ENCODE assay signal across 9 cellular contexts in the genomic region with DNA sequence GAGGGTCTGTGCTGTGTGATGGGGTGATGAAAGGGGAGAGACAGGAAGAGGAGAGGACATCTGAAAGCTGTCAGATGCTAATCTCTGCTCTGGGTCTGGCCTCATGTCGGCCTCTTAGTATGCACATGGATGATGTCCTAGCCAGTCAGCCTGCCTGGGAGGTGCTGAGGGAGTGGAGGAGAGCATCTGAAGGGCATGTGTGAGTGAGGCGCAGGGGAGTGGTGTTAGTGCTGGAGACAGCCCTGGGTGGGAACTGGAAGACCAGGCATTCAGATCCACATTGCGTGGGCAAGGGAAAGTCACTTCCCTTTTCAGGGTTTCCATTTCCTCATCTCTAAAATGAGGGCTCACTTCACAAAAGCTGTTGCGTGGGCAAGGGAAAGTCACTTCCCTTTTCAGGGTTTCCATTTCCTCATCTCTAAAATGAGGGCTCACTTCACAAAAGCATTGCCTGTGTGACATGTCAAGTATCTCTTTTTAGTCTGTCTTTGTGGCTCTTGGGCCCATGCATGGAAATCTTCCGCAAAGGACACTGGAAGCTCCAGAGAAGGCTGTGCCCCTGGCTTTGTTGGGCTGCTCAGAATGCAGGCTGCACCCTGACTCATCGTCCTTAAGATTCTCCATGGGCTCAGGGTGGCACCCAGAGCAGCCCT. TPM values are rescaled to one million over a fixed set of nuclear protein-coding genes. Genes with fewer than 3 reads are reported as not detected.
DNase-seq lines count a peak whose midpoint lies in the region; ATAC-seq, FAIRE-seq and TF ChIP-seq lines count a peak whose summit lies in the region.
"Had no signal": no experiment of that assay in that cellular context is flagged by ENCODE, and none has a peak within 500 bp of the region (broad histone marks: within the 10 kb centered on the region; RNA-seq: fewer than 3 reads in every experiment).

No MANE protein-coding gene starts in this region.

- H4K20me1 ChIP-seq in GM12878 (ENCODE audit: control insufficient read depth, insufficient read depth), result no peaks in the 10 kb centered on the region

- no peaks in the 10 kb centered on the region for H3K9me3 ChIP-seq in GM12878 (replicated peaks; ENCODE audit: control insufficient read depth, insufficient read depth, low read length)

- 18% methylated on average over 6 of the region's 6 CpGs for WGBS in GM12878 (ENCODE audit: insufficient coverage, insufficient replicate concordance, low lambda C conversion rate, missing lambda C conversion rate)

- in situ Hi-C loops in GM12878 (cut with MboI), result loop anchor here (25.0 kb wide), 1 partner anchor 152 kb away; no protein-coding TSS in a partner anchor

- TF ChIP-seq EP300 in GM12878 (IDR thresholded peaks at IDR 0.05; ENCODE audit: borderline replicate concordance in 1 of 2, control insufficient read depth in 1 of 2, low read depth in 2 of 2, low read length in 2 of 2), result no peak; a peak in 2 of 4 replicates

- RAD21 ChIA-PET in GM12878 (lab: Charles Lee; ENCODE audit: unreplicated experiment), result no interaction called here

- peak overlapping the region; percentile 30; the same call in 1 of the 2 replicates for H3K4me2 ChIP-seq in GM12878 (ENCODE audit: control insufficient read depth, insufficient read depth)
- H3K4me2 ChIP-seq: KMS-11 had no signal

- BruUV-seq in GM12878 (replicated peaks; lab: Mats Ljungman, UMichigan), result no TSS peak

- H3K27me3 ChIP-seq in GM12878 (replicated peaks in 1 of 2; ENCODE audit: control insufficient read depth in 2 of 2, insufficient read depth in 2 of 2, low read length in 1 of 2), result peaks cover 0 to 2% of the 10 kb centered on the region in 2 experiments; a peak in 2 of 4 replicates

- H3K9ac ChIP-seq in GM12878 (ENCODE audit: control insufficient read depth, insufficient read depth, low read length), result no peak overlapping the region
- H3K9ac ChIP-seq: KMS-11 had no signal

- TF ChIP-seq POLR2A in GM12878 (IDR thresholded peaks at IDR 0.05; ENCODE audit: low read depth, low read length), result no peak

- H3K36me3 ChIP-seq in GM12878 (ENCODE audit: control insufficient read depth in 2 of 2, insufficient read depth in 2 of 2, low read length in 1 of 2), result no peaks in the 10 kb centered on the region

- no peak overlapping the region for H3K4me3 ChIP-seq in GM12878

- DNase-seq in GM12878 (ENCODE audit: low read depth, low spot score), result no peak
- DNase-seq in stimulated activated naive CD8-positive, alpha-beta T cell treated with anti-CD3 and anti-CD28 coated beads, Interleukin-15, Interleukin-2, amounts not matched to agents 100 U/mL and 50 U/mL, for 24 hours, result peak; percentile 33
- no peak for DNase-seq in SHP77 treated with DMSO at 0.1 percent for 48 hours (lab: John Stamatoyannopoulos, UW)
- DNase-seq in RCC 7860 (ENCODE audit: low spot score), result no peak

- no peak for TF ChIP-seq RAD21 in GM12878 (IDR thresholded peaks at IDR 0.05; ENCODE audit: insufficient read depth, low read depth, low read length)

- H3K27ac ChIP-seq in GM12878 (ENCODE audit: control insufficient read depth, insufficient read depth), result no peak overlapping the region
- H3K27ac ChIP-seq: KMS-11 had no signal

- no peaks in the 10 kb centered on the region for H3K79me2 ChIP-seq in GM12878 (ENCODE audit: control insufficient read depth, insufficient read depth, low read length)

- SMC1A ChIA-PET in GM12878 (lab: Charles Lee; ENCODE audit: uncharacterized antibody, unreplicated experiment), result no interaction called here

- FAIRE-seq in GM12878 (lab: Jason Lieb, UNC) (peak; percentile 83), RCC 7860 (lab: Jason Lieb, UNC) (no peak)
- FAIRE-seq: bronchial epithelial cell had no signal

- H2AFZ ChIP-seq in GM12878 (ENCODE audit: control insufficient read depth, low read depth, low read length), result no peak overlapping the region

- ATAC-seq in GM19397 (IDR thresholded peaks at IDR 0.05; ENCODE audit: unreplicated experiment), result peak; percentile 50
- peak; percentile 76 for ATAC-seq in HG03159 (IDR thresholded peaks at IDR 0.05; ENCODE audit: unreplicated experiment)
- peak; percentile 78 for ATAC-seq in GM12878
- ATAC-seq in stimulated activated naive CD8-positive, alpha-beta T cell treated with anti-CD3 and anti-CD28 coated beads, Interleukin-15, Interleukin-2, amounts not matched to agents 100 U/mL and 50 U/mL, for 24 hours, result peak; percentile 44
- no peak for ATAC-seq in GM21717 (IDR thresholded peaks at IDR 0.05; ENCODE audit: unreplicated experiment)

- TF ChIP-seq CTCF in GM12878 (IDR thresholded peaks at IDR 0.05 in 2 of 3, conservative IDR thresholded peaks at IDR 0.05 in 1 of 3; ENCODE audit: control insufficient read depth in 2 of 3, extremely low read depth in 1 of 3, insufficient read depth in 1 of 3, low read depth in 3 of 3, low read length in 3 of 3), result no peak

- intact Hi-C loops in GM12878 (cut with micrococcal nuclease; ENCODE audit: unreplicated experiment), result no loop called here

- POLR2A ChIA-PET in GM12878 (lab: Charles Lee), result no interaction called here

- CTCF ChIA-PET in GM12878 (lab: Yijun Ruan, JAX), result interaction anchor here (0.5 kb wide), 1 partner anchor 580 kb away, joined by 3 read pairs; no protein-coding TSS in a partner anchor

- H3K4me1 ChIP-seq in GM12878 (ENCODE audit: control insufficient read depth, insufficient read depth, low read length), result peaks cover 15% of the 10 kb centered on the region

TF ChIP-seq in GM12878, 131 proteins besides CTCF, POLR2A, EP300 and RAD21 (continues in another document):
- TF ChIP-seq RAD51 (IDR thresholded peaks at IDR 0.05) (no peak), JUND (IDR thresholded peaks at IDR 0.05; ENCODE audit: low read depth, low read length) (no peak), EGR1 (IDR thresholded peaks at IDR 0.05; ENCODE audit: borderline replicate concordance in 1 of 2, low read depth in 2 of 2, low read length in 2 of 2) (peak in 1 of 2 experiments; percentile 71; a peak in 2 of 3 replicates), NR2C1 (IDR thresholded peaks at IDR 0.05) (no peak), MTA2 (IDR thresholded peaks at IDR 0.05; ENCODE audit: low read depth) (peak; percentile 62), SREBF1 (IDR thresholded peaks at IDR 0.05; ENCODE audit: low read length) (no peak), NFXL1 (IDR thresholded peaks at IDR 0.05; ENCODE audit: borderline replicate concordance) (no peak), HCFC1 (IDR thresholded peaks at IDR 0.05; ENCODE audit: low read length) (no peak), EED (IDR thresholded peaks at IDR 0.05; ENCODE audit: low read depth) (peak; percentile 61), HDGF (IDR thresholded peaks at IDR 0.05) (no peak), YBX1 (IDR thresholded peaks at IDR 0.05) (no peak), STAT1 (conservative IDR thresholded peaks at IDR 0.05) (no peak)
- TF ChIP-seq, protein P1, sequence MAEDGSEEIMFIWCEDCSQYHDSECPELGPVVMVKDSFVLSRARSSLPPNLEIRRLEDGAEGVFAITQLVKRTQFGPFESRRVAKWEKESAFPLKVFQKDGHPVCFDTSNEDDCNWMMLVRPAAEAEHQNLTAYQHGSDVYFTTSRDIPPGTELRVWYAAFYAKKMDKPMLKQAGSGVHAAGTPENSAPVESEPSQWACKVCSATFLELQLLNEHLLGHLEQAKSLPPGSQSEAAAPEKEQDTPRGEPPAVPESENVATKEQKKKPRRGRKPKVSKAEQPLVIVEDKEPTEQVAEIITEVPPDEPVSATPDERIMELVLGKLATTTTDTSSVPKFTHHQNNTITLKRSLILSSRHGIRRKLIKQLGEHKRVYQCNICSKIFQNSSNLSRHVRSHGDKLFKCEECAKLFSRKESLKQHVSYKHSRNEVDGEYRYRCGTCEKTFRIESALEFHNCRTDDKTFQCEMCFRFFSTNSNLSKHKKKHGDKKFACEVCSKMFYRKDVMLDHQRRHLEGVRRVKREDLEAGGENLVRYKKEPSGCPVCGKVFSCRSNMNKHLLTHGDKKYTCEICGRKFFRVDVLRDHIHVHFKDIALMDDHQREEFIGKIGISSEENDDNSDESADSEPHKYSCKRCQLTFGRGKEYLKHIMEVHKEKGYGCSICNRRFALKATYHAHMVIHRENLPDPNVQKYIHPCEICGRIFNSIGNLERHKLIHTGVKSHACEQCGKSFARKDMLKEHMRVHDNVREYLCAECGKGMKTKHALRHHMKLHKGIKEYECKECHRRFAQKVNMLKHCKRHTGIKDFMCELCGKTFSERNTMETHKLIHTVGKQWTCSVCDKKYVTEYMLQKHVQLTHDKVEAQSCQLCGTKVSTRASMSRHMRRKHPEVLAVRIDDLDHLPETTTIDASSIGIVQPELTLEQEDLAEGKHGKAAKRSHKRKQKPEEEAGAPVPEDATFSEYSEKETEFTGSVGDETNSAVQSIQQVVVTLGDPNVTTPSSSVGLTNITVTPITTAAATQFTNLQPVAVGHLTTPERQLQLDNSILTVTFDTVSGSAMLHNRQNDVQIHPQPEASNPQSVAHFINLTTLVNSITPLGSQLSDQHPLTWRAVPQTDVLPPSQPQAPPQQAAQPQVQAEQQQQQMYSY (CRISPR knock-in tag; IDR thresholded peaks at IDR 0.05), result no peak
- TF ChIP-seq, protein P2, sequence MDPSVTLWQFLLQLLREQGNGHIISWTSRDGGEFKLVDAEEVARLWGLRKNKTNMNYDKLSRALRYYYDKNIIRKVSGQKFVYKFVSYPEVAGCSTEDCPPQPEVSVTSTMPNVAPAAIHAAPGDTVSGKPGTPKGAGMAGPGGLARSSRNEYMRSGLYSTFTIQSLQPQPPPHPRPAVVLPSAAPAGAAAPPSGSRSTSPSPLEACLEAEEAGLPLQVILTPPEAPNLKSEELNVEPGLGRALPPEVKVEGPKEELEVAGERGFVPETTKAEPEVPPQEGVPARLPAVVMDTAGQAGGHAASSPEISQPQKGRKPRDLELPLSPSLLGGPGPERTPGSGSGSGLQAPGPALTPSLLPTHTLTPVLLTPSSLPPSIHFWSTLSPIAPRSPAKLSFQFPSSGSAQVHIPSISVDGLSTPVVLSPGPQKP (IDR thresholded peaks at IDR 0.05; ENCODE audit: low read depth, low read length), result no peak

RNA-seq across cellular contexts. Expression of a gene that starts 10.1 kb away (rescaled TPM):
- not detected in 2 replicates for total RNA-seq in GM12878 (2013; cell fraction: nucleolus; rRNA removed)
- not detected in 2 replicates for total RNA-seq in GM12878 (2014; rRNA removed)
- not detected in 2 replicates for total RNA-seq in GM12878 (2014; rRNA removed; fragmentation: Illumina TruSeq; extraction: Trizol)
- 0.24 and 0.31 TPM in 2 replicates for total RNA-seq in GM12878 (2021)
- not detected for polyA plus RNA-seq in GM12878 (2011; ENCODE audit: low read depth)
- not detected in 2 replicates for polyA plus RNA-seq in GM12878 (2011; rRNA removed)
- polyA plus RNA-seq in GM12878 (2011; cell fraction: cytosol; rRNA removed), result not detected in 2 replicates
- polyA plus RNA-seq in GM12878 (2011; cell fraction: nucleus; rRNA removed), result not detected in 2 replicates
- polyA plus RNA-seq in GM12878 (2012), result not detected in 2 replicates
- not detected in 2 replicates for polyA plus RNA-seq in GM12878 (2014; fragmentation: Illumina TruSeq; extraction: Trizol)
- not detected for polyA plus RNA-seq in GM12878 (2014; fragmentation: Nextera tagmentation; extraction: Ambion mirVana)
- polyA plus RNA-seq in GM12878 (2014; rRNA removed), result not detected in 2 replicates
- not detected for polyA plus RNA-seq in GM12878 (2016; fragmentation: Nextera tagmentation; extraction: Ambion mirVana)
- not detected in 2 replicates for polyA minus RNA-seq in GM12878 (2011; rRNA and poly(A)+ RNA removed)
- not detected in 2 replicates for polyA minus RNA-seq in GM12878 (2011; cell fraction: cytosol; rRNA and poly(A)+ RNA removed)
- not detected in 2 replicates for polyA minus RNA-seq in GM12878 (2011; cell fraction: nucleus; rRNA and poly(A)+ RNA removed)
